ENCODE assay signal across 8 cellular contexts in genomic region chr1:8317647-8318360, GRCh38.
DNase-seq lines count a peak whose midpoint lies in the region; ATAC-seq lines count a peak whose summit lies in the region.

Gene SLC45A1 (plus strand): TSS chr1:8318114. CDS start chr1:8324330, 6,216 bp downstream.

- ATAC-seq in GM18870 (IDR thresholded peaks at IDR 0.05; ENCODE audit: unreplicated experiment): no peak

- peak; percentile 18 for DNase-seq in GDM1 (lab: John Stamatoyannopoulos, UW)
- DNase-seq in MV-4-11 (lab: John Stamatoyannopoulos, UW): peak; percentile 1
- peak; percentile 82 for DNase-seq in activated CD4-positive, CD25-positive, alpha-beta regulatory T cell treated with anti-CD3 and anti-CD28 coated beads, Interleukin-2, amount 50 U/mL, for 72 hours
- DNase-seq in caudate nucleus (lab: John Stamatoyannopoulos, UW): peak in 59 of 61 donors; percentile 8 to 91 (median 65)
- peak; percentile 78 for DNase-seq in islet precursor cell
- peak; percentile 57 to 66 for DNase-seq in stimulated activated CD4-positive, alpha-beta T cell treated with anti-CD3 and anti-CD28 coated beads, Interleukin-12 subunit alpha, Interleukin-12 subunit beta, amount 100 ng/mL, for 24 hours (ENCODE audit: low read depth in 2 of 2)
- no peak for DNase-seq in cortex of kidney (lab: John Stamatoyannopoulos, UW)

- no peak within 1 kb of the TSS for H3K27ac ChIP-seq in caudate nucleus (ENCODE audit: low read depth, low read length)
